In genomic region chr20:48769111-48769879, GRCh38 we compare ENCODE assay signal across 8 cellular contexts. TPM values are rescaled to one million over a fixed set of nuclear protein-coding genes. Genes with fewer than 3 reads are reported as not detected.
DNase-seq lines count a peak whose midpoint lies in the region; ATAC-seq, FAIRE-seq and TF ChIP-seq lines count a peak whose summit lies in the region.

No MANE protein-coding gene starts in this region.

- H3K27ac Mint-ChIP-seq in activated naive CD4-positive, alpha-beta T cell treated with anti-CD3 and anti-CD28 coated beads, Interleukin-2, amount 50 U/mL, for 24 hours, result peak overlapping the region; percentile 81

- H3K36me3 Mint-ChIP-seq in activated naive CD4-positive, alpha-beta T cell treated with anti-CD3 and anti-CD28 coated beads, Interleukin-2, amount 50 U/mL, for 24 hours, result peaks cover 7% of the 10 kb centered on the region

- H3K9me3 ChIP-seq in small intestine (ENCODE audit: control insufficient read depth, low read depth), result no peaks in the 10 kb centered on the region

- H3K27ac ChIP-seq in small intestine (ENCODE audit: low read depth in 1 of 2, low read length in 1 of 2), result peak overlapping the region; percentile 2 to 40

- H3K9me3 Mint-ChIP-seq in activated naive CD4-positive, alpha-beta T cell treated with anti-CD3 and anti-CD28 coated beads, Interleukin-2, amount 50 U/mL, for 24 hours, result no peaks in the 10 kb centered on the region

- peak overlapping the region; percentile 30 for H3K4me3 Mint-ChIP-seq in activated naive CD4-positive, alpha-beta T cell treated with anti-CD3 and anti-CD28 coated beads, Interleukin-2, amount 50 U/mL, for 24 hours

- ATAC-seq in HG02973 (IDR thresholded peaks at IDR 0.05; ENCODE audit: unreplicated experiment), result no peak

- no peaks in the 10 kb centered on the region for H3K4me1 ChIP-seq in small intestine (ENCODE audit: control insufficient read depth in 2 of 2, insufficient read depth in 1 of 2, low read depth in 1 of 2, low read length in 1 of 2)

- TF ChIP-seq CTCF in GM10266 (IDR thresholded peaks at IDR 0.05; ENCODE audit: control insufficient read depth, insufficient read depth, low read depth, missing control alignments), result no peak

- no peaks in the 10 kb centered on the region for H3K27me3 Mint-ChIP-seq in activated naive CD4-positive, alpha-beta T cell treated with anti-CD3 and anti-CD28 coated beads, Interleukin-2, amount 50 U/mL, for 24 hours

- WGBS in small intestine, 3 donors, result 45 to 47% (median 46%) methylated on average over 19 of the region's 19 CpGs

- H3K36me3 ChIP-seq in small intestine (ENCODE audit: control insufficient read depth in 2 of 2, insufficient read depth in 2 of 2, low read length in 2 of 2), result no peaks in the 10 kb centered on the region

- DNase-seq in GM10266 (ENCODE audit: extremely low spot score) (peak; percentile 45), T follicular helper cell (ENCODE audit: low read depth) (peak; percentile 85), small intestine (peak; percentile 32), NCI-H2227 (lab: John Stamatoyannopoulos, UW; ENCODE audit: unreplicated experiment) (no peak), HuH-7 (ENCODE audit: low spot score) (no peak), ureter (ENCODE audit: low spot score) (no peak)

- peaks cover 78% of the 10 kb centered on the region for H3K4me1 Mint-ChIP-seq in activated naive CD4-positive, alpha-beta T cell treated with anti-CD3 and anti-CD28 coated beads, Interleukin-2, amount 50 U/mL, for 24 hours

- FAIRE-seq in small intestine (lab: Jason Lieb, UNC), result no peak

- H3K27me3 ChIP-seq in small intestine (ENCODE audit: control insufficient read depth in 2 of 2, insufficient read depth in 2 of 2, low read length in 2 of 2), result no peaks in the 10 kb centered on the region

- no peak overlapping the region for H3K4me3 ChIP-seq in small intestine (ENCODE audit: low read depth in 1 of 2, low read length in 2 of 2)

RNA-seq across cellular contexts. Expression of gene PREX1, which starts 58.5 kb away (rescaled TPM):
- polyA plus RNA-seq in small intestine, result 1 to 10 TPM; 1.8 to 8.3 (median 7.6) TPM
- 19.9 TPM for total RNA-seq in ureter

Comparison
In these comparisons a context has a peak if more than half of its experiments do, and no peak if none do; other contexts are left out.
1. DNase-seq: peak in GM10266 (single experiment), T follicular helper cell (single experiment) and small intestine (single experiment); none in NCI-H2227 (single experiment), HuH-7 (single experiment) and ureter (single experiment).